ENCODE assay signal across 1 cellular context in genomic region chr18:29164993-29165599, GRCh38.
TF ChIP-seq lines count a peak whose summit lies in the region.

No MANE protein-coding gene starts in this region.

TF ChIP-seq in SK-N-SH, 30 proteins besides CTCF, POLR2A, EP300 and RAD21 (continued from another document):
- peak; percentile 70; the same call in 1 of the 2 replicates for TF ChIP-seq ZBTB33 (IDR thresholded peaks at IDR 0.05; ENCODE audit: borderline replicate concordance, low read depth)
- TF ChIP-seq TCF12 (IDR thresholded peaks at IDR 0.05), result peak; percentile 89
